Comparison of ENCODE assay signal across 8 cellular contexts in the genomic region with DNA sequence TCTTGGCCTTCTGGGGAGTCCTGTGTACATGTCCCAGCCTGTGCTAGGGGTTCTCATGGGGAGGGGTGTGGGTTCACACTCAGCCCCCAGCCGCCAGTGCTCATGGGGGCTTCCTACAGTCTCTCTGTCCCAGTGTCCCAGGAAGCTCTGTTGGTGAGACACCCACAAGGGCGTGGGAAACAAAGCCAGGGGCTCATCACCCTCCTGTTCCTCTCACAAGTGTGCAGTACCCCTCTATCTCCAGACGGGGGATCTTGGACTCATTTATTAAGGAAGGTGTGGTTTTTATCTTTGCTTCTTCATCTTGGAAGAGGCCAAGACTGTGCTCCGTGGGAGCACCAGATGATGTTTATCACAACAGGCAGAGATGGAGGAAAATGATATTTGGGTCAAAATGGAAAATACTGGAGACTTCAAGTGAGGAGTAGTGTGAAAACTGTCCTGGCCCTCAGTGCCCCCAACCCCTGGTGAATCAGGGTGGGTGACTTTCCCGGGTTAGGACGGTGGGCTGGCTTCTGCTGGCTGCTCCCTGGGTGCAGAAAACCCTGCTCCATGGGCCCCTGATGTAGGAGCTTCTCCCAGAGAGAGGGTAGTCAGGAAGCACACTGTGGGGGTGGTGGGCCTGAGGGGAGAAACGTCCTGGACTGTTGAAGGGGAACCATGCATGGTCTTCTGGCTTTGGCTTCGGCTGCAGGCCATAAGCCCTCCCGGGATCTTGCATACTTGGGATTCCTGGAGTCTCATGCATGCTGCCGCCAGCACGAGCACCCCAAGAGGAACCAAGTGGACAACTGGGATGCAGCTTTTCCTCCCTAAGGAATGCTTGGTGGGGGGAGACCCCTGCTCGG. TPM values are rescaled to one million over a fixed set of nuclear protein-coding genes. Genes with fewer than 3 reads are reported as not detected.
DNase-seq lines count a peak whose midpoint lies in the region; ATAC-seq and TF ChIP-seq lines count a peak whose summit lies in the region.

No MANE protein-coding gene starts in this region.

- H3K9me3 ChIP-seq in OCI-LY1 (ENCODE audit: low read length) (no peaks in the 10 kb centered on the region), prostate gland (no peaks in the 10 kb centered on the region)

- H3K36me3 Mint-ChIP-seq in activated CD4-positive, alpha-beta memory T cell treated with anti-CD3 and anti-CD28 coated beads, Interleukin-2, amount 10 ng/mL, durations not matched to agents 7 days and 5 days (ENCODE audit: low read depth): no peaks in the 10 kb centered on the region

- no peak overlapping the region for H2AFZ ChIP-seq in OCI-LY1 (ENCODE audit: low read length)

- no peak overlapping the region for H3K27ac Mint-ChIP-seq in activated CD4-positive, alpha-beta memory T cell treated with anti-CD3 and anti-CD28 coated beads, Interleukin-2, amount 10 ng/mL, durations not matched to agents 7 days and 5 days

- no peak overlapping the region for H3K27ac ChIP-seq in 22Rv1
- no peak overlapping the region for H3K27ac ChIP-seq in OCI-LY1 (ENCODE audit: low read depth, low read length, poor library complexity, severe bottlenecking)
- H3K27ac ChIP-seq in prostate gland: no peak overlapping the region

- no peak for ATAC-seq in GM19452 (IDR thresholded peaks at IDR 0.05; ENCODE audit: unreplicated experiment)

- H3K36me3 ChIP-seq in OCI-LY1 (ENCODE audit: insufficient read depth, low read length) (no peaks in the 10 kb centered on the region), prostate gland (no peaks in the 10 kb centered on the region)

- peaks cover 42% of the 10 kb centered on the region for H3K27me3 Mint-ChIP-seq in activated CD4-positive, alpha-beta memory T cell treated with anti-CD3 and anti-CD28 coated beads, Interleukin-2, amount 10 ng/mL, durations not matched to agents 7 days and 5 days

- WGBS in prostate gland: 56% methylated on average over 12 of the region's 12 CpGs

- H4K20me1 ChIP-seq in OCI-LY1 (ENCODE audit: insufficient read depth, low read length): no peaks in the 10 kb centered on the region

- H3F3A ChIP-seq in OCI-LY1 (ENCODE audit: insufficient read depth, low read length): no peaks in the 10 kb centered on the region

- intact Hi-C loops in prostate gland (cut with DNase I): no loop called here

- H3K4me3 Mint-ChIP-seq in activated CD4-positive, alpha-beta memory T cell treated with anti-CD3 and anti-CD28 coated beads, Interleukin-2, amount 10 ng/mL, durations not matched to agents 7 days and 5 days: no peak overlapping the region

- POLR2A ChIA-PET in activated CD4-positive, alpha-beta memory T cell treated with anti-CD3 and anti-CD28 coated beads, Interleukin-2, amount 10 ng/mL, durations not matched to agents 7 days and 5 days (lab: Charles Lee): no interaction called here

- no peaks in the 10 kb centered on the region for H3K9me2 ChIP-seq in OCI-LY1 (ENCODE audit: low read depth, low read length)

- H3K4me1 ChIP-seq in OCI-LY1 (ENCODE audit: insufficient read depth, low read length, severe bottlenecking) (no peaks in the 10 kb centered on the region), prostate gland (replicated peaks) (no peaks in the 10 kb centered on the region)

- CTCF ChIA-PET in activated CD4-positive, alpha-beta memory T cell treated with anti-CD3 and anti-CD28 coated beads, Interleukin-2, amount 10 ng/mL, durations not matched to agents 7 days and 5 days (lab: Charles Lee): no interaction called here

- no peak overlapping the region for H3K9ac ChIP-seq in OCI-LY1 (ENCODE audit: low read length)

- TF ChIP-seq POLR2A in prostate gland (IDR thresholded peaks at IDR 0.05): no peak

- DNase-seq in ELR (ENCODE audit: low read depth): peak; percentile 83
- peak in 1 of 2 donors; percentile 46 for DNase-seq in foreskin fibroblast
- no peak for DNase-seq in NCI-H1105 treated with DMSO at 0.1 percent for 48 hours (lab: John Stamatoyannopoulos, UW)
- DNase-seq in activated CD4-positive, alpha-beta memory T cell treated with anti-CD3 and anti-CD28 coated beads, Interleukin-2, amount 10 ng/mL, durations not matched to agents 7 days and 5 days: no peak
- no peak for DNase-seq in prostate gland (ENCODE audit: low spot score)

- peak; percentile 21; the same call in 1 of the 2 replicates for TF ChIP-seq CTCF in 22Rv1 (IDR thresholded peaks at IDR 0.05)
- TF ChIP-seq CTCF in OCI-LY1 (IDR thresholded peaks at IDR 0.05; ENCODE audit: low read length): peak; percentile 54
- peak; percentile 54 for TF ChIP-seq CTCF in foreskin fibroblast (IDR thresholded peaks at IDR 0.05; ENCODE audit: low read depth, low read length)
- TF ChIP-seq CTCF in prostate gland (IDR thresholded peaks at IDR 0.05): no peak

- H3K9me3 Mint-ChIP-seq in activated CD4-positive, alpha-beta memory T cell treated with anti-CD3 and anti-CD28 coated beads, Interleukin-2, amount 10 ng/mL, durations not matched to agents 7 days and 5 days: no peaks in the 10 kb centered on the region

- no peaks in the 10 kb centered on the region for H3K79me2 ChIP-seq in OCI-LY1 (ENCODE audit: insufficient read depth, low read length)

- no peak overlapping the region for H3K4me3 ChIP-seq in OCI-LY1 (ENCODE audit: low read depth, low read length, poor library complexity, severe bottlenecking)
- no peak overlapping the region for H3K4me3 ChIP-seq in foreskin fibroblast (ENCODE audit: low read depth in 1 of 2, low read length in 2 of 2)
- H3K4me3 ChIP-seq in prostate gland: no peak overlapping the region

- H3K27me3 ChIP-seq in OCI-LY1 (ENCODE audit: insufficient read depth, low read length): no peaks in the 10 kb centered on the region
- peaks cover 7% of the 10 kb centered on the region for H3K27me3 ChIP-seq in prostate gland (replicated peaks; ENCODE audit: insufficient read depth)

- H3K4me1 Mint-ChIP-seq in activated CD4-positive, alpha-beta memory T cell treated with anti-CD3 and anti-CD28 coated beads, Interleukin-2, amount 10 ng/mL, durations not matched to agents 7 days and 5 days: no peaks in the 10 kb centered on the region

- H3K4me2 ChIP-seq in OCI-LY1 (ENCODE audit: low read length): no peak overlapping the region

RNA-seq across cellular contexts. Expression of a gene that starts 15.3 kb away (rescaled TPM):
- not detected for total RNA-seq in activated CD4-positive, alpha-beta memory T cell treated with anti-CD3 and anti-CD28 coated beads, Interleukin-2, amount 10 ng/mL, durations not matched to agents 7 days and 5 days
- total RNA-seq in prostate gland: not detected

RNA-seq across cellular contexts. Expression of a gene that starts 37.3 kb away (rescaled TPM):
- not detected for total RNA-seq in activated CD4-positive, alpha-beta memory T cell treated with anti-CD3 and anti-CD28 coated beads, Interleukin-2, amount 10 ng/mL, durations not matched to agents 7 days and 5 days
- not detected for total RNA-seq in prostate gland

Comparison
In these comparisons a context has a peak if more than half of its experiments do, and no peak if none do; other contexts are left out.
1. CTCF ChIP-seq: peak in 22Rv1 (single experiment), OCI-LY1 (single experiment) and foreskin fibroblast (single experiment); none in prostate gland (0 of 4).